Comparison of ENCODE assay signal across 1 cellular context in genomic region chr20:37095609-37096414, GRCh38.
TF ChIP-seq lines count a peak whose summit lies in the region.

A gene with protein sequence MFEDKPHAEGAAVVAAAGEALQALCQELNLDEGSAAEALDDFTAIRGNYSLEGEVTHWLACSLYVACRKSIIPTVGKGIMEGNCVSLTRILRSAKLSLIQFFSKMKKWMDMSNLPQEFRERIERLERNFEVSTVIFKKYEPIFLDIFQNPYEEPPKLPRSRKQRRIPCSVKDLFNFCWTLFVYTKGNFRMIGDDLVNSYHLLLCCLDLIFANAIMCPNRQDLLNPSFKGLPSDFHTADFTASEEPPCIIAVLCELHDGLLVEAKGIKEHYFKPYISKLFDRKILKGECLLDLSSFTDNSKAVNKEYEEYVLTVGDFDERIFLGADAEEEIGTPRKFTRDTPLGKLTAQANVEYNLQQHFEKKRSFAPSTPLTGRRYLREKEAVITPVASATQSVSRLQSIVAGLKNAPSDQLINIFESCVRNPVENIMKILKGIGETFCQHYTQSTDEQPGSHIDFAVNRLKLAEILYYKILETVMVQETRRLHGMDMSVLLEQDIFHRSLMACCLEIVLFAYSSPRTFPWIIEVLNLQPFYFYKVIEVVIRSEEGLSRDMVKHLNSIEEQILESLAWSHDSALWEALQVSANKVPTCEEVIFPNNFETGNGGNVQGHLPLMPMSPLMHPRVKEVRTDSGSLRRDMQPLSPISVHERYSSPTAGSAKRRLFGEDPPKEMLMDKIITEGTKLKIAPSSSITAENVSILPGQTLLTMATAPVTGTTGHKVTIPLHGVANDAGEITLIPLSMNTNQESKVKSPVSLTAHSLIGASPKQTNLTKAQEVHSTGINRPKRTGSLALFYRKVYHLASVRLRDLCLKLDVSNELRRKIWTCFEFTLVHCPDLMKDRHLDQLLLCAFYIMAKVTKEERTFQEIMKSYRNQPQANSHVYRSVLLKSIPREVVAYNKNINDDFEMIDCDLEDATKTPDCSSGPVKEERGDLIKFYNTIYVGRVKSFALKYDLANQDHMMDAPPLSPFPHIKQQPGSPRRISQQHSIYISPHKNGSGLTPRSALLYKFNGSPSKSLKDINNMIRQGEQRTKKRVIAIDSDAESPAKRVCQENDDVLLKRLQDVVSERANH (minus strand): TSS chr20:37095997. CDS start chr20:37095928, 69 bp downstream.

TF ChIP-seq in K562, 482 proteins besides CTCF, POLR2A, EP300 and RAD21 (continued from another document and continues in another):
- TF ChIP-seq TRIM28 (IDR thresholded peaks at IDR 0.05) (peak; percentile 92), TCFL5 (CRISPR knock-in tag; conservative IDR thresholded peaks at IDR 0.05) (no peak), FOXJ3 (CRISPR knock-in tag; IDR thresholded peaks at IDR 0.05) (no peak), RAD51 (IDR thresholded peaks at IDR 0.05; ENCODE audit: borderline replicate concordance, low read depth) (peak; percentile 59; the same call in 1 of the 2 replicates), FIP1L1 (IDR thresholded peaks at IDR 0.05; ENCODE audit: low read depth, low read length, poor library complexity, severe bottlenecking) (peak; percentile 95), CHAMP1 (IDR thresholded peaks at IDR 0.05) (peak; percentile 67; the same call in 1 of the 2 replicates), PYGO2 (tag; IDR thresholded peaks at IDR 0.05) (peak; percentile 86), PTRF (tag; IDR thresholded peaks at IDR 0.05) (no peak), POLR2AphosphoS5 (IDR thresholded peaks at IDR 0.05; ENCODE audit: control insufficient read depth, insufficient read depth, low read depth, low read length) (peak; percentile 75), STAG1 (CRISPR knock-in tag; IDR thresholded peaks at IDR 0.05; ENCODE audit: borderline replicate concordance) (no peak; the same call in 1 of the 2 replicates), TSC22D4 (tag; IDR thresholded peaks at IDR 0.05) (no peak), ZNF140 (CRISPR knock-in tag; IDR thresholded peaks at IDR 0.05) (no peak), ZSCAN29 (IDR thresholded peaks at IDR 0.05) (no peak), RBM22 (IDR thresholded peaks at IDR 0.05; ENCODE audit: low read depth, low read length, poor library complexity, severe bottlenecking) (peak; percentile 58), RUNX1 (IDR thresholded peaks at IDR 0.05; ENCODE audit: low read depth) (no peak), POLR2G (IDR thresholded peaks at IDR 0.05; ENCODE audit: low read depth, low read length) (peak; percentile 97), FOXJ2 (tag; IDR thresholded peaks at IDR 0.05) (peak; percentile 86), SRSF1 (IDR thresholded peaks at IDR 0.05; ENCODE audit: low read depth, low read length) (no peak), ARNT (IDR thresholded peaks at IDR 0.05) (peak; percentile 90 to 99; a peak in 3 of 4 replicates), MYBL2 (IDR thresholded peaks at IDR 0.05; ENCODE audit: low read depth) (peak; percentile 66; the same call in 1 of the 2 replicates), MYBL2 (CRISPR knock-in tag; IDR thresholded peaks at IDR 0.05; ENCODE audit: borderline replicate concordance) (no peak), SLC30A9 (CRISPR knock-in tag; IDR thresholded peaks at IDR 0.05) (no peak), CREBBP (IDR thresholded peaks at IDR 0.05; ENCODE audit: low read depth, low read length) (no peak), POLR2H (tag; IDR thresholded peaks at IDR 0.05; ENCODE audit: low read depth) (peak; percentile 44), E2F3 (CRISPR knock-in tag; IDR thresholded peaks at IDR 0.05) (peak; percentile 100), ZBTB43 (CRISPR knock-in tag; IDR thresholded peaks at IDR 0.05) (no peak; the same call in 1 of the 2 replicates), ZNF184 (CRISPR knock-in tag; IDR thresholded peaks at IDR 0.05) (no peak), NFIC (IDR thresholded peaks at IDR 0.05) (peak; percentile 55; the same call in 1 of the 2 replicates), ZBTB33 (CRISPR knock-in tag; IDR thresholded peaks at IDR 0.05) (peak; percentile 80), MXI1 (IDR thresholded peaks at IDR 0.05; ENCODE audit: low read depth, low read length) (0 out of 2 replicates have a peak, but pooled peaks have one; percentile 30), ETS2 (tag; IDR thresholded peaks at IDR 0.05; ENCODE audit: borderline replicate concordance, poor library complexity, severe bottlenecking) (no peak), ZNF146 (CRISPR knock-in tag; IDR thresholded peaks at IDR 0.05; ENCODE audit: unreplicated experiment) (no peak), DIDO1 (tag; IDR thresholded peaks at IDR 0.05; ENCODE audit: low read depth) (peak; percentile 96), CCAR2 (IDR thresholded peaks at IDR 0.05; ENCODE audit: low read depth, low read length) (0 out of 2 replicates have a peak, but pooled peaks have one; percentile 82), RBM17 (IDR thresholded peaks at IDR 0.05; ENCODE audit: borderline replicate concordance, low read depth, low read length) (no peak), ATF6 (CRISPR knock-in tag; IDR thresholded peaks at IDR 0.05) (peak; percentile 94), NR2F6 (CRISPR knock-in tag; IDR thresholded peaks at IDR 0.05) (0 out of 2 replicates have a peak, but pooled peaks have one; percentile 10), HIVEP1 (CRISPR knock-in tag; IDR thresholded peaks at IDR 0.05) (no peak), FOXK2 (conservative IDR thresholded peaks at IDR 0.05 in 1 of 2, IDR thresholded peaks at IDR 0.05 in 1 of 2; ENCODE audit: low read depth in 2 of 2) (peak; percentile 94 to 98), MYNN (IDR thresholded peaks at IDR 0.05) (0 out of 2 replicates have a peak, but pooled peaks have one; percentile 23), MYNN (CRISPR knock-in tag; IDR thresholded peaks at IDR 0.05) (no peak)
- TF ChIP-seq, protein P1, sequence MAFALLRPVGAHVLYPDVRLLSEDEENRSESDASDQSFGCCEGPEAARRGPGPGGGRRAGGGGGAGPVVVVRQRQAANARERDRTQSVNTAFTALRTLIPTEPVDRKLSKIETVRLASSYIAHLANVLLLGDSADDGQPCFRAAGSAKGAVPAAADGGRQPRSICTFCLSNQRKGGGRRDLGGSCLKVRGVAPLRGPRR (CRISPR knock-in tag; IDR thresholded peaks at IDR 0.05): no peak
- TF ChIP-seq, protein P2, sequence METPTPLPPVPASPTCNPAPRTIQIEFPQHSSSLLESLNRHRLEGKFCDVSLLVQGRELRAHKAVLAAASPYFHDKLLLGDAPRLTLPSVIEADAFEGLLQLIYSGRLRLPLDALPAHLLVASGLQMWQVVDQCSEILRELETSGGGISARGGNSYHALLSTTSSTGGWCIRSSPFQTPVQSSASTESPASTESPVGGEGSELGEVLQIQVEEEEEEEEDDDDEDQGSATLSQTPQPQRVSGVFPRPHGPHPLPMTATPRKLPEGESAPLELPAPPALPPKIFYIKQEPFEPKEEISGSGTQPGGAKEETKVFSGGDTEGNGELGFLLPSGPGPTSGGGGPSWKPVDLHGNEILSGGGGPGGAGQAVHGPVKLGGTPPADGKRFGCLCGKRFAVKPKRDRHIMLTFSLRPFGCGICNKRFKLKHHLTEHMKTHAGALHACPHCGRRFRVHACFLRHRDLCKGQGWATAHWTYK (CRISPR knock-in tag; IDR thresholded peaks at IDR 0.05): peak; percentile 80; the same call in 1 of the 2 replicates
- TF ChIP-seq, protein P3, sequence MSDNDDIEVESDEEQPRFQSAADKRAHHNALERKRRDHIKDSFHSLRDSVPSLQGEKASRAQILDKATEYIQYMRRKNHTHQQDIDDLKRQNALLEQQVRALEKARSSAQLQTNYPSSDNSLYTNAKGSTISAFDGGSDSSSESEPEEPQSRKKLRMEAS (CRISPR knock-in tag; IDR thresholded peaks at IDR 0.05): peak; percentile 82
- TF ChIP-seq, protein P4, sequence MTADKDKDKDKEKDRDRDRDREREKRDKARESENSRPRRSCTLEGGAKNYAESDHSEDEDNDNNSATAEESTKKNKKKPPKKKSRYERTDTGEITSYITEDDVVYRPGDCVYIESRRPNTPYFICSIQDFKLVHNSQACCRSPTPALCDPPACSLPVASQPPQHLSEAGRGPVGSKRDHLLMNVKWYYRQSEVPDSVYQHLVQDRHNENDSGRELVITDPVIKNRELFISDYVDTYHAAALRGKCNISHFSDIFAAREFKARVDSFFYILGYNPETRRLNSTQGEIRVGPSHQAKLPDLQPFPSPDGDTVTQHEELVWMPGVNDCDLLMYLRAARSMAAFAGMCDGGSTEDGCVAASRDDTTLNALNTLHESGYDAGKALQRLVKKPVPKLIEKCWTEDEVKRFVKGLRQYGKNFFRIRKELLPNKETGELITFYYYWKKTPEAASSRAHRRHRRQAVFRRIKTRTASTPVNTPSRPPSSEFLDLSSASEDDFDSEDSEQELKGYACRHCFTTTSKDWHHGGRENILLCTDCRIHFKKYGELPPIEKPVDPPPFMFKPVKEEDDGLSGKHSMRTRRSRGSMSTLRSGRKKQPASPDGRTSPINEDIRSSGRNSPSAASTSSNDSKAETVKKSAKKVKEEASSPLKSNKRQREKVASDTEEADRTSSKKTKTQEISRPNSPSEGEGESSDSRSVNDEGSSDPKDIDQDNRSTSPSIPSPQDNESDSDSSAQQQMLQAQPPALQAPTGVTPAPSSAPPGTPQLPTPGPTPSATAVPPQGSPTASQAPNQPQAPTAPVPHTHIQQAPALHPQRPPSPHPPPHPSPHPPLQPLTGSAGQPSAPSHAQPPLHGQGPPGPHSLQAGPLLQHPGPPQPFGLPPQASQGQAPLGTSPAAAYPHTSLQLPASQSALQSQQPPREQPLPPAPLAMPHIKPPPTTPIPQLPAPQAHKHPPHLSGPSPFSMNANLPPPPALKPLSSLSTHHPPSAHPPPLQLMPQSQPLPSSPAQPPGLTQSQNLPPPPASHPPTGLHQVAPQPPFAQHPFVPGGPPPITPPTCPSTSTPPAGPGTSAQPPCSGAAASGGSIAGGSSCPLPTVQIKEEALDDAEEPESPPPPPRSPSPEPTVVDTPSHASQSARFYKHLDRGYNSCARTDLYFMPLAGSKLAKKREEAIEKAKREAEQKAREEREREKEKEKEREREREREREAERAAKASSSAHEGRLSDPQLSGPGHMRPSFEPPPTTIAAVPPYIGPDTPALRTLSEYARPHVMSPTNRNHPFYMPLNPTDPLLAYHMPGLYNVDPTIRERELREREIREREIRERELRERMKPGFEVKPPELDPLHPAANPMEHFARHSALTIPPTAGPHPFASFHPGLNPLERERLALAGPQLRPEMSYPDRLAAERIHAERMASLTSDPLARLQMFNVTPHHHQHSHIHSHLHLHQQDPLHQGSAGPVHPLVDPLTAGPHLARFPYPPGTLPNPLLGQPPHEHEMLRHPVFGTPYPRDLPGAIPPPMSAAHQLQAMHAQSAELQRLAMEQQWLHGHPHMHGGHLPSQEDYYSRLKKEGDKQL (CRISPR knock-in tag; IDR thresholded peaks at IDR 0.05; ENCODE audit: borderline replicate concordance): 0 out of 2 replicates have a peak, but pooled peaks have one; percentile 88
